In the genomic region with DNA sequence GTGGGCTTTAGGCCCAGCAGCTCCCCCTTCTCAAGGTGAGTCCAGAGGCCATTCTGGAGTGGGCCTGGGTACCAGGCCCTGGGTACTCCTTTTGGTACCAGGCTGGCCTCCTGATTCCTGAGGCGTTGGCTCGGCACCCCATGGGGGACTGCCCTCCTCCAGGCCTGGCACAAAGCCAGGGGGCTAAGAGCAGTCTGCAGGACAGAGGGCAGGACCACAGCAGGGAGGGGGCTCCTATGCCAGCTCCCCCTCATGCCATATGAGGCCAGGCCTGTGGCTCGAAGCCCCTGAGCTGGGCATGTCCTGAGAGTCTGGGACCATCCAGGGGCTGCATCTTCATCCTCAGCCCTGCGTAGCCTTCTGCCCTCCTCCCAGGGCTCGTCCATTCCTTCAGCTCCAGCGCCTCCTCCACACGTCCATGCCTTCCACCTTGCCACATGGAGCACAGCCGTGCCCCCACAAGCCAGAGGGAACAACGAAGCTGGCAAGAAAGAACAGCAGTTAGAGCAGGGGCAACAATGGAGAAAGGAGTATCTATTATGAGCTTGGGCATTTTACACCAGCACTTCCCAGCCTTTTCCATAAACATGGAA, we compare ENCODE assay signal across 15 cellular contexts. TPM values are rescaled to one million over a fixed set of nuclear protein-coding genes. Genes with fewer than 3 reads are reported as not detected.
DNase-seq lines count a peak whose midpoint lies in the region; ATAC-seq and TF ChIP-seq lines count a peak whose summit lies in the region.
"Had no signal": no experiment of that assay in that cellular context is flagged by ENCODE, and none has a peak within 500 bp of the region (broad histone marks: within the 10 kb centered on the region; RNA-seq: fewer than 3 reads in every experiment).

No MANE protein-coding gene starts in this region.

- H3K27ac ChIP-seq in left ventricle myocardium inferior (replicated peaks) (peak overlapping the region; percentile 97), esophagus (ENCODE audit: low read depth in 2 of 2, low read length in 1 of 2) (peak overlapping the region; percentile 92 to 93), vagina (peak overlapping the region; percentile 96)

- peaks cover 43% of the 10 kb centered on the region for H3K4me1 Mint-ChIP-seq in neural crest cell

- H3K36me3 Mint-ChIP-seq in neural crest cell (ENCODE audit: low read depth) = peaks cover 2% of the 10 kb centered on the region

- intact Hi-C loops in left ventricle myocardium inferior (cut with micrococcal nuclease) = no loop called here
- intact Hi-C loops in left cardiac atrium (cut with DNase I) = no loop called here
- intact Hi-C loops in vagina (cut with DNase I) = no loop called here

- no peaks in the 10 kb centered on the region for H3K27me3 ChIP-seq in left ventricle myocardium inferior (ENCODE audit: low read depth)
- H3K27me3 ChIP-seq in esophagus (ENCODE audit: control insufficient read depth in 1 of 2, insufficient read depth in 2 of 2, low read length in 2 of 2) = no peaks in the 10 kb centered on the region
- H3K27me3 ChIP-seq in vagina = no peaks in the 10 kb centered on the region

- H3K4me3 ChIP-seq in left ventricle myocardium inferior (peak overlapping the region; percentile 85), esophagus (ENCODE audit: low read depth in 1 of 2, low read length in 2 of 2) (peak overlapping the region; percentile 86 to 96), vagina (peak overlapping the region; percentile 71 to 75)

- peaks cover 25% of the 10 kb centered on the region for H3K27me3 Mint-ChIP-seq in neural crest cell (ENCODE audit: low read depth)

- H3K4me3 Mint-ChIP-seq in neural crest cell = peak overlapping the region; percentile 13
- H3K4me3 Mint-ChIP-seq: activated CD4-positive, alpha-beta memory T cell treated with anti-CD3 and anti-CD28 coated beads, Interleukin-2, amount 10 ng/mL, durations not matched to agents 7 days and 5 days; activated naive CD8-positive, alpha-beta T cell treated with anti-CD3 and anti-CD28 coated beads, Interleukin-2, amount 10 ng/mL, durations not matched to agents 7 days and 5 days had no signal

- H3K9me3 Mint-ChIP-seq in neural crest cell = no peaks in the 10 kb centered on the region
- H3K9me3 Mint-ChIP-seq: activated CD4-positive, alpha-beta memory T cell treated with anti-CD3 and anti-CD28 coated beads, Interleukin-2, amount 10 ng/mL, durations not matched to agents 7 days and 5 days; activated naive CD8-positive, alpha-beta T cell treated with anti-CD3 and anti-CD28 coated beads, Interleukin-2, amount 10 ng/mL, durations not matched to agents 7 days and 5 days had no signal

- H3K9me3 ChIP-seq in left ventricle myocardium inferior (replicated peaks) = no peaks in the 10 kb centered on the region
- no peaks in the 10 kb centered on the region for H3K9me3 ChIP-seq in esophagus (ENCODE audit: control insufficient read depth in 2 of 2, insufficient read depth in 1 of 2, low read depth in 1 of 2, low read length in 1 of 2)
- no peaks in the 10 kb centered on the region for H3K9me3 ChIP-seq in vagina

- H3K4me1 ChIP-seq in left ventricle myocardium inferior (peaks cover 70% of the 10 kb centered on the region), esophagus (ENCODE audit: control insufficient read depth in 2 of 2, insufficient read depth in 2 of 2, low read length in 1 of 2) (peaks cover 7 to 38% of the 10 kb centered on the region in 2 donors), vagina (peaks cover 77% of the 10 kb centered on the region)

- no peak for TF ChIP-seq POLR2A in vagina (IDR thresholded peaks at IDR 0.05)

- DNase-seq in left ventricle myocardium inferior = no peak
- DNase-seq in left cardiac atrium = no peak
- DNase-seq in neural crest cell (ENCODE audit: low read depth, low spot score) = no peak
- no peak for DNase-seq in vagina (ENCODE audit: extremely low spot score in 2 of 2)
- no peak for DNase-seq in NCI-H345 treated with DMSO at 0.1 percent for 48 hours (lab: John Stamatoyannopoulos, UW; ENCODE audit: unreplicated experiment)
- DNase-seq in stimulated activated CD4-positive, alpha-beta T cell treated with anti-CD3 and anti-CD28 coated beads, Interleukin-2, amount 100 ng/mL, for 48 hours = no peak
- DNase-seq: activated CD4-positive, alpha-beta memory T cell treated with anti-CD3 and anti-CD28 coated beads, Interleukin-2, amount 10 ng/mL, durations not matched to agents 7 days and 5 days; activated naive CD8-positive, alpha-beta T cell treated with anti-CD3 and anti-CD28 coated beads, Interleukin-2, amount 10 ng/mL, durations not matched to agents 7 days and 5 days; kidney; NCI-H1417 treated with DMSO at 0.1 percent for 48 hours; T-helper 1 cell had no signal

- ATAC-seq in left cardiac atrium = no peak
- no peak for ATAC-seq in HG03045 (IDR thresholded peaks at IDR 0.05; ENCODE audit: unreplicated experiment)

- H3K36me3 ChIP-seq in left ventricle myocardium inferior (peaks cover 24% of the 10 kb centered on the region), esophagus (ENCODE audit: control insufficient read depth in 2 of 2, insufficient read depth in 2 of 2, low read length in 1 of 2) (peaks cover 0 to 15% of the 10 kb centered on the region in 2 donors), vagina (peaks cover 0 to 16% of the 10 kb centered on the region in 2 donors)

- 57 to 66% methylated on average over 9 of the region's 9 CpGs for WGBS in esophagus, 2 donors

- TF ChIP-seq CTCF in left ventricle myocardium inferior (IDR thresholded peaks at IDR 0.05; ENCODE audit: borderline replicate concordance) = no peak
- no peak for TF ChIP-seq CTCF in neural crest cell (conservative IDR thresholded peaks at IDR 0.05)
- no peak for TF ChIP-seq CTCF in vagina (IDR thresholded peaks at IDR 0.05)

- no peak overlapping the region for H3K27ac Mint-ChIP-seq in neural crest cell (ENCODE audit: unreplicated experiment)
- H3K27ac Mint-ChIP-seq: activated CD4-positive, alpha-beta memory T cell treated with anti-CD3 and anti-CD28 coated beads, Interleukin-2, amount 10 ng/mL, durations not matched to agents 7 days and 5 days; activated naive CD8-positive, alpha-beta T cell treated with anti-CD3 and anti-CD28 coated beads, Interleukin-2, amount 10 ng/mL, durations not matched to agents 7 days and 5 days had no signal

RNA-seq across cellular contexts. Expression of a gene that starts 3.2 kb away (rescaled TPM):
- 21.1 TPM for total RNA-seq in left ventricle myocardium inferior
- total RNA-seq in left cardiac atrium = 10 to 100 TPM; 39.9 to 48.5 TPM
- polyA plus RNA-seq in esophagus = 10 to 100 TPM; 40.4 to 76.9 TPM
- total RNA-seq in neural crest cell = 10.7 and 12.6 TPM in 2 replicates
- total RNA-seq in vagina = 80.5 TPM

RNA-seq across cellular contexts. Expression of a gene that starts 41.1 kb away (rescaled TPM):
- 41.0 TPM for total RNA-seq in left ventricle myocardium inferior
- total RNA-seq in left cardiac atrium = 100 to 1,000 TPM in 1 of 2 donors, 10 to 100 TPM in 1; 95.1 to 154 TPM
- polyA plus RNA-seq in esophagus = 100 to 1,000 TPM; 174 to 333 TPM
- total RNA-seq in neural crest cell = 0.41 and 1.5 TPM in 2 replicates
- total RNA-seq in vagina = 729 TPM

RNA-seq across cellular contexts. Expression of a gene that starts 44.3 kb away (rescaled TPM):
- total RNA-seq in left ventricle myocardium inferior (44.2 TPM), left cardiac atrium (10 to 100 TPM in 1 of 2 donors, 1 to 10 TPM in 1; 6.4 to 31.5 TPM), neural crest cell (0.30 and 0.93 TPM in 2 replicates), vagina (not detected)
- polyA plus RNA-seq in esophagus = under 1 TPM; 0.02 to 0.14 TPM
- total RNA-seq: activated CD4-positive, alpha-beta memory T cell treated with anti-CD3 and anti-CD28 coated beads, Interleukin-2, amount 10 ng/mL, durations not matched to agents 7 days and 5 days; activated naive CD8-positive, alpha-beta T cell treated with anti-CD3 and anti-CD28 coated beads, Interleukin-2, amount 10 ng/mL, durations not matched to agents 7 days and 5 days; Daoy; endothelial cell of umbilical vein; kidney had no signal
- polyA plus RNA-seq: endothelial cell of umbilical vein had no signal

Comparison
In these comparisons a context has a peak if more than half of its experiments do, and no peak if none do; other contexts are left out.
1. RNA of a gene that starts 41.1 kb away (total RNA-seq): 729 TPM in vagina (single experiment), 95.1 to 154 TPM in left cardiac atrium and 41.0 TPM in left ventricle myocardium inferior (single experiment); 0.41 to 1.5 TPM in neural crest cell; every median in the first group is over 10 times any median in the second.
2. Peak in every context shown above with its lines, with median percentiles within 50 percentile points of each other: H3K27ac ChIP-seq and H3K4me3 ChIP-seq.